18 cellular contexts compared by ENCODE assay signal in genomic region chr7:32033006-32033405, GRCh38. TPM values are rescaled to one million over a fixed set of nuclear protein-coding genes. Genes with fewer than 3 reads are reported as not detected.
"Had no signal": no experiment of that assay in that cellular context is flagged by ENCODE, and none has a peak within 500 bp of the region (broad histone marks: within the 10 kb centered on the region; RNA-seq: fewer than 3 reads in every experiment).

No MANE protein-coding gene starts in this region.

- ATAC-seq: left colon; lower lobe of right lung; stimulated activated naive CD8-positive, alpha-beta T cell treated with anti-CD3 and anti-CD28 coated beads, Interleukin-15, Interleukin-2, amounts not matched to agents 100 U/mL and 50 U/mL, for 24 hours had no signal

- DNase-seq: activated B cell treated with CpG ODN at 0.5 μM for 24 hours; activated CD4-positive, alpha-beta memory T cell treated with anti-CD3 and anti-CD28 coated beads for 36 hours; activated CD4-positive, alpha-beta T cell treated with anti-CD3 and anti-CD28 coated beads for 4 hours; activated gamma-delta T cell treated with Interleukin-2 at 50 U/mL for 16 hours; activated T-cell treated with anti-CD3 and anti-CD28 coated beads for 4 hours; dermis blood vessel endothelial cell; effector memory CD4-positive, alpha-beta T cell; glutamatergic neuron; hypothalamus; islet precursor cell; left colon; lower lobe of right lung; nucleus accumbens; stimulated activated CD4-positive, alpha-beta T cell treated with anti-CD3 and anti-CD28 coated beads, Interleukin-2, amount 100 ng/mL, for 24 hours; stimulated activated naive CD8-positive, alpha-beta T cell treated with anti-CD3 and anti-CD28 coated beads, Interleukin-15, Interleukin-2, amounts not matched to agents 100 U/mL and 50 U/mL, for 24 hours; substantia nigra; tibial artery had no signal

RNA-seq across cellular contexts. Expression of gene PDE1C, which starts 37.2 kb away (rescaled TPM):
- total RNA-seq: activated B cell treated with CpG ODN at 0.5 μM for 24 hours; activated CD4-positive, alpha-beta memory T cell treated with anti-CD3 and anti-CD28 coated beads for 36 hours; activated T-helper 1 cell treated with anti-CD3 and anti-CD28 coated beads, Interleukin-12 subunit alpha, Interleukin-12 subunit beta, Interleukin-2, Interleukin-4 antibody, amounts not matched to agents 30 ng/mL and 10 ng/mL and 1 ng/mL, durations not matched to agents 14 hours and 24 hours and 36 hours had no signal
